In genomic region chr17:3951420-3951819, GRCh38 we compare ENCODE assay signal across 1 cellular context.
TF ChIP-seq lines count a peak whose summit lies in the region.

No MANE protein-coding gene starts in this region.

TF ChIP-seq in GM12878, 131 proteins besides CTCF, POLR2A, EP300 and RAD21:
- TF ChIP-seq DPF2 (IDR thresholded peaks at IDR 0.05) (no peak), POLR2AphosphoS2 (IDR thresholded peaks at IDR 0.05; ENCODE audit: low read depth, low read length) (no peak), GATAD2B (conservative IDR thresholded peaks at IDR 0.05; ENCODE audit: low read depth) (no peak), JUND (IDR thresholded peaks at IDR 0.05; ENCODE audit: low read depth, low read length) (no peak), E2F4 (IDR thresholded peaks at IDR 0.05; ENCODE audit: low read depth, low read length) (no peak), HSF1 (IDR thresholded peaks at IDR 0.05; ENCODE audit: low read depth, low read length) (no peak), KDM1A (IDR thresholded peaks at IDR 0.05; ENCODE audit: borderline replicate concordance) (no peak), RUNX3 (IDR thresholded peaks at IDR 0.05; ENCODE audit: low read length) (no peak), MLLT1 (IDR thresholded peaks at IDR 0.05) (no peak), FOS (IDR thresholded peaks at IDR 0.05; ENCODE audit: borderline replicate concordance, extremely low read depth, insufficient read length) (no peak), MYC (IDR thresholded peaks at IDR 0.05; ENCODE audit: insufficient read depth, insufficient read length, insufficient replicate concordance, low read length, severe bottlenecking) (no peak)
